ENCODE assay signal across 11 cellular contexts in genomic region chr15:79479616-79480015, GRCh38.
"Had no signal": no experiment of that assay in that cellular context is flagged by ENCODE, and none has a peak within 500 bp of the region (broad histone marks: within the 10 kb centered on the region; RNA-seq: fewer than 3 reads in every experiment).

No MANE protein-coding gene starts in this region.

- FAIRE-seq: H1, H54 had no signal

- DNase-seq: GM23248, GOT3, H7, H9, HCEC 1CT, HFFc6 had no signal

- H3K9me3 ChIP-seq: HAP-1 had no signal

- H3K9me3 Mint-ChIP-seq: GM23338, HFFc6 had no signal

- ATAC-seq: GM23338, HCT116 had no signal

- H3K4me1 Mint-ChIP-seq: GM23338, H9 had no signal

- H3K27ac Mint-ChIP-seq: GM23338, HFFc6 had no signal

- H3K27ac ChIP-seq: GM23248 had no signal

- H3K4me3 Mint-ChIP-seq: GM23338, H9, HFFc6 had no signal

- H3K36me3 ChIP-seq: HAP-1 had no signal

- H3K4me1 ChIP-seq: HAP-1 had no signal

- H3K4me3 ChIP-seq: GM23248, GM23338, HAP-1 had no signal
